Comparison of ENCODE assay signal across 19 cellular contexts in genomic region chr19:57665261-57665806, GRCh38. TPM values are rescaled to one million over a fixed set of nuclear protein-coding genes. Genes with fewer than 3 reads are reported as not detected.
DNase-seq lines count a peak whose midpoint lies in the region; ATAC-seq and TF ChIP-seq lines count a peak whose summit lies in the region.
"Had no signal": no experiment of that assay in that cellular context is flagged by ENCODE, and none has a peak within 500 bp of the region (broad histone marks: within the 10 kb centered on the region; RNA-seq: fewer than 3 reads in every experiment).

No MANE protein-coding gene starts in this region.

- POLR2A ChIA-PET in Caco-2 (lab: Charles Lee): no interaction called here

- no peaks in the 10 kb centered on the region for H3K79me2 ChIP-seq in neural cell (replicated peaks; ENCODE audit: insufficient read depth, low read length)

- H3K36me3 Mint-ChIP-seq in Caco-2 (ENCODE audit: insufficient read depth, unreplicated experiment) (no peaks in the 10 kb centered on the region), HFFc6 (ENCODE audit: low read depth) (no peaks in the 10 kb centered on the region), brain (no peaks in the 10 kb centered on the region)

- H3K9ac ChIP-seq in neural cell (ENCODE audit: low read length): no peak overlapping the region

- DNase-seq in Caco-2: no peak
- DNase-seq in HFFc6: no peak
- no peak for DNase-seq in stimulated activated CD8-positive, alpha-beta memory T cell treated with anti-CD3 and anti-CD28 coated beads, Interleukin-4, amount 100 ng/mL, for 48 hours
- DNase-seq: activated B cell treated with CpG ODN at 0.5 μM for 24 hours; kidney; OCI-M1; stimulated activated CD4-positive, alpha-beta T cell treated with anti-CD3 and anti-CD28 coated beads, Interleukin-4, amount 100 ng/mL, for 1 hour; transverse colon had no signal

- H4K20me1 ChIP-seq in neural cell (ENCODE audit: insufficient read depth): no peaks in the 10 kb centered on the region

- no peak for ATAC-seq in HG03097 (IDR thresholded peaks at IDR 0.05; ENCODE audit: low FRiP score, unreplicated experiment)
- no peak for ATAC-seq in GM19351 (IDR thresholded peaks at IDR 0.05; ENCODE audit: unreplicated experiment)

- no peaks in the 10 kb centered on the region for H3K9me3 Mint-ChIP-seq in Caco-2 (ENCODE audit: unreplicated experiment)
- H3K9me3 Mint-ChIP-seq in HFFc6: no peaks in the 10 kb centered on the region
- H3K9me3 Mint-ChIP-seq in brain: peaks cover 0 to 3% (median 0%) of the 10 kb centered on the region in 5 experiments
- H3K9me3 Mint-ChIP-seq: activated B cell treated with CpG ODN at 0.5 μM for 24 hours; central memory CD8-positive, alpha-beta T cell had no signal

- BruUV-seq in Caco-2 (replicated peaks; lab: Mats Ljungman, UMichigan): no TSS peak

- H2AFZ ChIP-seq in neural cell (ENCODE audit: low read depth, low read length): no peak overlapping the region

- CTCF ChIA-PET in Caco-2 (lab: Charles Lee): interaction anchor here (1.4 kb wide), 1 partner anchor 17 kb away, joined by 6 read pairs; the partner anchor contains the start of gene ZNF551

- no peak overlapping the region for H3K27ac Mint-ChIP-seq in Caco-2 (ENCODE audit: unreplicated experiment)
- no peak overlapping the region for H3K27ac Mint-ChIP-seq in HFFc6
- H3K27ac Mint-ChIP-seq in brain: peak overlapping the region; percentile 67 to 96 (median 82)
- H3K27ac Mint-ChIP-seq: activated B cell treated with CpG ODN at 0.5 μM for 24 hours had no signal

- H3K4me3 Mint-ChIP-seq in Caco-2 (ENCODE audit: unreplicated experiment) (peak overlapping the region; percentile 77), HFFc6 (peak overlapping the region; percentile 87; the same call in 1 of the 2 replicates), brain (peak overlapping the region; percentile 87 to 93 (median 89))
- H3K4me3 Mint-ChIP-seq: central memory CD8-positive, alpha-beta T cell had no signal

- H3K27me3 Mint-ChIP-seq in Caco-2 (ENCODE audit: insufficient read depth, unreplicated experiment) (peaks cover 4% of the 10 kb centered on the region), HFFc6 (ENCODE audit: insufficient read depth) (peaks cover 10% of the 10 kb centered on the region), brain (peaks cover 33% of the 10 kb centered on the region)

- H3F3A ChIP-seq in neural cell (ENCODE audit: insufficient read depth, low read length, poor library complexity, severe bottlenecking): no peaks in the 10 kb centered on the region

- H3K9me3 ChIP-seq in Caco-2: no peaks in the 10 kb centered on the region; the same call in 1 of the 2 replicates
- no peaks in the 10 kb centered on the region for H3K9me3 ChIP-seq in neural cell (ENCODE audit: low read length)
- H3K9me3 ChIP-seq: transverse colon had no signal

- H3K36me3 ChIP-seq in Caco-2 (ENCODE audit: control insufficient read depth, insufficient read depth, low read length) (no peaks in the 10 kb centered on the region), neural cell (ENCODE audit: insufficient read depth, low read length) (no peaks in the 10 kb centered on the region)
- H3K36me3 ChIP-seq: transverse colon had no signal

- H3K4me3 ChIP-seq in Caco-2 (ENCODE audit: low read depth, low read length) (no peak overlapping the region), neural cell (ENCODE audit: low read length) (peak overlapping the region; percentile 72)

- no peaks in the 10 kb centered on the region for H3K4me1 ChIP-seq in Caco-2

- intact Hi-C loops in Caco-2 (cut with micrococcal nuclease; ENCODE audit: unreplicated experiment): no loop called here

- no peak for TF ChIP-seq EP300 in neural cell (conservative IDR thresholded peaks at IDR 0.05; ENCODE audit: poor library complexity, severe bottlenecking)

- H3K4me1 Mint-ChIP-seq in Caco-2 (ENCODE audit: low read depth, unreplicated experiment): no peaks in the 10 kb centered on the region
- H3K4me1 Mint-ChIP-seq in HFFc6 (ENCODE audit: low read depth): no peaks in the 10 kb centered on the region
- H3K4me1 Mint-ChIP-seq in brain: peaks cover 9% of the 10 kb centered on the region

- no peak overlapping the region for H3K4me2 ChIP-seq in neural cell (ENCODE audit: low read length)

- no peaks in the 10 kb centered on the region for H3K9me2 ChIP-seq in neural cell (ENCODE audit: insufficient read depth, low read length)

- no peak overlapping the region for H3K27ac ChIP-seq in neural cell (ENCODE audit: low read length)
- H3K27ac ChIP-seq: SK-N-MC had no signal

- TF ChIP-seq CTCF in Caco-2 (IDR thresholded peaks at IDR 0.05; ENCODE audit: insufficient read depth in 1 of 2, low read depth in 1 of 2, low read length in 1 of 2, severe bottlenecking in 1 of 2, unreplicated experiment in 1 of 2) (no peak), HFFc6 (IDR thresholded peaks at IDR 0.05) (no peak), brain (conservative IDR thresholded peaks at IDR 0.05) (no peak), neural cell (IDR thresholded peaks at IDR 0.05; ENCODE audit: poor library complexity, severe bottlenecking) (no peak)

- H3K27me3 ChIP-seq in Caco-2 (replicated peaks; ENCODE audit: control insufficient read depth, insufficient read depth, low read length) (no peaks in the 10 kb centered on the region), neural cell (ENCODE audit: insufficient read depth, low read depth, low read length) (peaks cover 5% of the 10 kb centered on the region)

- TF ChIP-seq RAD21 in neural cell (conservative IDR thresholded peaks at IDR 0.05): no peak

TF ChIP-seq in neural cell, 6 proteins besides CTCF, POLR2A, EP300 and RAD21:
- no peak for TF ChIP-seq SMC3 (conservative IDR thresholded peaks at IDR 0.05; ENCODE audit: poor library complexity)
- TF ChIP-seq TAF1 (IDR thresholded peaks at IDR 0.05; ENCODE audit: low read depth): no peak
- TF ChIP-seq EZH2 (IDR thresholded peaks at IDR 0.05; ENCODE audit: borderline replicate concordance, insufficient read depth, low read length, poor library complexity, severe bottlenecking): no peak
- no peak for TF ChIP-seq REST (IDR thresholded peaks at IDR 0.05; ENCODE audit: borderline replicate concordance)
- no peak for TF ChIP-seq POLR2AphosphoS5 (IDR thresholded peaks at IDR 0.05)
- no peak for TF ChIP-seq MXI1 (conservative IDR thresholded peaks at IDR 0.05; ENCODE audit: poor library complexity, severe bottlenecking)

RNA-seq across cellular contexts. Expression of gene ZSCAN4, which starts 3.4 kb away (rescaled TPM):
- not detected in 2 replicates for total RNA-seq in Caco-2 (2022)
- not detected for total RNA-seq in HFFc6 (2021; fragmentation: NEBNext Ultra II Directional; extraction: Animal tissue kit (Norgen Biotek cat#: 25700))
- polyA plus RNA-seq in brain (ENCODE audit: insufficient read depth, low read depth, low replicate concordance) (not detected), neural cell (not detected in 2 replicates)
- polyA minus RNA-seq in neural cell: not detected in 2 replicates
- total RNA-seq: activated B cell treated with CpG ODN at 0.5 μM for 24 hours, HT1080, kidney, MCF 10A, mononuclear cell, renal cortical epithelial cell, transverse colon had no signal

RNA-seq across cellular contexts. Expression of gene ZNF551, which starts 16.4 kb away (rescaled TPM):
- total RNA-seq in Caco-2 (2022): 12.7 and 14.8 TPM in 2 replicates
- total RNA-seq in HFFc6 (2021; fragmentation: NEBNext Ultra II Directional; extraction: Animal tissue kit (Norgen Biotek cat#: 25700)): 1 to 10 TPM; 3.3 to 4.6 (median 4.4) TPM
- polyA plus RNA-seq in brain (ENCODE audit: insufficient read depth, low read depth, low replicate concordance) (3.2 TPM), neural cell (9.3 and 16.1 TPM in 2 replicates)
- 43.1 and 50.0 TPM in 2 replicates for polyA minus RNA-seq in neural cell

RNA-seq across cellular contexts. Expression of gene ZNF211, which starts 32.4 kb away (rescaled TPM):
- 10.5 and 13.3 TPM in 2 replicates for total RNA-seq in Caco-2 (2022)
- total RNA-seq in HFFc6 (2021; fragmentation: NEBNext Ultra II Directional; extraction: Animal tissue kit (Norgen Biotek cat#: 25700)): 1 to 10 TPM; 5.8 to 8.1 (median 6.7) TPM
- polyA plus RNA-seq in brain (ENCODE audit: insufficient read depth, low read depth, low replicate concordance) (7.0 TPM), neural cell (47.6 and 53.0 TPM in 2 replicates)
- polyA minus RNA-seq in neural cell: 66.2 and 70.2 TPM in 2 replicates

RNA-seq across cellular contexts. Expression of gene ZNF154, which starts 43.7 kb away (rescaled TPM):
- not detected in 2 replicates for total RNA-seq in Caco-2 (2022)
- under 1 TPM in 4 of 6 experiments, not detected in 2; 0.11 to 0.20 (median 0.16) TPM for total RNA-seq in HFFc6 (2021; fragmentation: NEBNext Ultra II Directional; extraction: Animal tissue kit (Norgen Biotek cat#: 25700))
- polyA plus RNA-seq in brain (ENCODE audit: insufficient read depth, low read depth, low replicate concordance) (0.51 TPM), neural cell (25.1 and 25.5 TPM in 2 replicates)
- polyA minus RNA-seq in neural cell: 52.3 and 55.9 TPM in 2 replicates
- total RNA-seq: G401, HT1080, MCF 10A had no signal

RNA-seq across cellular contexts. Expression of gene ZNF134, which starts 51.3 kb away (rescaled TPM):
- 6.6 and 6.8 TPM in 2 replicates for total RNA-seq in Caco-2 (2022)
- total RNA-seq in HFFc6 (2021; fragmentation: NEBNext Ultra II Directional; extraction: Animal tissue kit (Norgen Biotek cat#: 25700)): 10 to 100 TPM; 13.5 to 14.6 (median 14.3) TPM
- 8.3 TPM for polyA plus RNA-seq in brain (ENCODE audit: insufficient read depth, low read depth, low replicate concordance)
- 34.1 and 40.7 TPM in 2 replicates for polyA plus RNA-seq in neural cell
- 83.0 and 110 TPM in 2 replicates for polyA minus RNA-seq in neural cell

Comparison
In these comparisons a context has a peak if more than half of its experiments do, and no peak if none do; other contexts are left out.
1. H3K27ac Mint-ChIP-seq: peak in brain (5 of 5); none in Caco-2 (single experiment) and HFFc6 (single experiment).
2. Peak in every context shown above with its lines, with median percentiles within 50 percentile points of each other: H3K4me3 Mint-ChIP-seq.